1 cellular context compared by ENCODE assay signal in genomic region chr7:90463027-90463714, GRCh38.
TF ChIP-seq lines count a peak whose summit lies in the region.

No MANE protein-coding gene starts in this region.

TF ChIP-seq in HepG2, 621 proteins besides CTCF, POLR2A, EP300 and RAD21:
- TF ChIP-seq ZNF644 (CRISPR knock-in tag; IDR thresholded peaks at IDR 0.05; ENCODE audit: low read depth) (peak; percentile 22; the same call in 1 of the 2 replicates), SAP130 (CRISPR knock-in tag; IDR thresholded peaks at IDR 0.05; ENCODE audit: low read depth) (0 out of 2 replicates have a peak, but pooled peaks have one; percentile 27), IRF2 (CRISPR knock-in tag; IDR thresholded peaks at IDR 0.05) (peak; percentile 97), IRF1 (CRISPR knock-in tag; IDR thresholded peaks at IDR 0.05; ENCODE audit: low read depth) (peak; percentile 92; the same call in 1 of the 2 replicates)
